Comparison of ENCODE assay signal across 1 cellular context in the genomic region with DNA sequence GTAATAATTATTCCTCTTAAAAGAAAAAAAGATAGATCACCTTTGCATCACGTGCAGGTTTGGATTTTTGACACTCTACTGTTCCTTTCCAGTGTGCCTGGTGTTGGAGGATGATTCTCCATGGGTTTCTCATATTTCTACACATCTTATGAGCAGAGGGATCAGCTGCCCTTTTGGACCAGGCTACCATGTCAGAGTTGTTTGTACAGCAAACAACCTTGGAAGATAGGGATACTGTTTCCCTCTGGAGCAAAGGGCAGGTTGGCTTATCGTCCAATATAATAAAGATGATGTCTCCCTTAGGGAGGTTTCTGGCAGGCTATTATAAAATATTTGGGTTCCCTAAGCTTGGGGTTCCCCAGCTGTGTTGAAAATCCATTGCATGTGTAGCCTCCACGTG.
TF ChIP-seq lines count a peak whose summit lies in the region.

No MANE protein-coding gene starts in this region.

TF ChIP-seq in HepG2, 621 proteins besides CTCF, POLR2A, EP300 and RAD21 (continued from another document and continues in another):
- TF ChIP-seq USF2 (IDR thresholded peaks at IDR 0.05; ENCODE audit: low read depth, low read length), result 0 out of 2 replicates have a peak, but pooled peaks have one; percentile 24
- TF ChIP-seq USF2 (CRISPR knock-in tag; IDR thresholded peaks at IDR 0.05; ENCODE audit: borderline replicate concordance), result peak; percentile 8; the same call in 1 of the 2 replicates
- no peak for TF ChIP-seq ZNF460 (CRISPR knock-in tag; IDR thresholded peaks at IDR 0.05; ENCODE audit: borderline replicate concordance)
- TF ChIP-seq, protein P1, sequence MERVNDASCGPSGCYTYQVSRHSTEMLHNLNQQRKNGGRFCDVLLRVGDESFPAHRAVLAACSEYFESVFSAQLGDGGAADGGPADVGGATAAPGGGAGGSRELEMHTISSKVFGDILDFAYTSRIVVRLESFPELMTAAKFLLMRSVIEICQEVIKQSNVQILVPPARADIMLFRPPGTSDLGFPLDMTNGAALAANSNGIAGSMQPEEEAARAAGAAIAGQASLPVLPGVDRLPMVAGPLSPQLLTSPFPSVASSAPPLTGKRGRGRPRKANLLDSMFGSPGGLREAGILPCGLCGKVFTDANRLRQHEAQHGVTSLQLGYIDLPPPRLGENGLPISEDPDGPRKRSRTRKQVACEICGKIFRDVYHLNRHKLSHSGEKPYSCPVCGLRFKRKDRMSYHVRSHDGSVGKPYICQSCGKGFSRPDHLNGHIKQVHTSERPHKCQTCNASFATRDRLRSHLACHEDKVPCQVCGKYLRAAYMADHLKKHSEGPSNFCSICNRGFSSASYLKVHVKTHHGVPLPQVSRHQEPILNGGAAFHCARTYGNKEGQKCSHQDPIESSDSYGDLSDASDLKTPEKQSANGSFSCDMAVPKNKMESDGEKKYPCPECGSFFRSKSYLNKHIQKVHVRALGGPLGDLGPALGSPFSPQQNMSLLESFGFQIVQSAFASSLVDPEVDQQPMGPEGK (CRISPR knock-in tag; IDR thresholded peaks at IDR 0.05), result no peak
- TF ChIP-seq ESRRA (CRISPR knock-in tag; IDR thresholded peaks at IDR 0.05; ENCODE audit: low read depth), result no peak
- no peak for TF ChIP-seq ZNF451 (CRISPR knock-in tag; IDR thresholded peaks at IDR 0.05)
- TF ChIP-seq KLF11 (CRISPR knock-in tag; IDR thresholded peaks at IDR 0.05), result no peak
- no peak for TF ChIP-seq PRPF4 (IDR thresholded peaks at IDR 0.05; ENCODE audit: low read depth, low read length, poor library complexity, severe bottlenecking)
- TF ChIP-seq ZNF274 (CRISPR knock-in tag; IDR thresholded peaks at IDR 0.05), result no peak
- TF ChIP-seq, protein P2, sequence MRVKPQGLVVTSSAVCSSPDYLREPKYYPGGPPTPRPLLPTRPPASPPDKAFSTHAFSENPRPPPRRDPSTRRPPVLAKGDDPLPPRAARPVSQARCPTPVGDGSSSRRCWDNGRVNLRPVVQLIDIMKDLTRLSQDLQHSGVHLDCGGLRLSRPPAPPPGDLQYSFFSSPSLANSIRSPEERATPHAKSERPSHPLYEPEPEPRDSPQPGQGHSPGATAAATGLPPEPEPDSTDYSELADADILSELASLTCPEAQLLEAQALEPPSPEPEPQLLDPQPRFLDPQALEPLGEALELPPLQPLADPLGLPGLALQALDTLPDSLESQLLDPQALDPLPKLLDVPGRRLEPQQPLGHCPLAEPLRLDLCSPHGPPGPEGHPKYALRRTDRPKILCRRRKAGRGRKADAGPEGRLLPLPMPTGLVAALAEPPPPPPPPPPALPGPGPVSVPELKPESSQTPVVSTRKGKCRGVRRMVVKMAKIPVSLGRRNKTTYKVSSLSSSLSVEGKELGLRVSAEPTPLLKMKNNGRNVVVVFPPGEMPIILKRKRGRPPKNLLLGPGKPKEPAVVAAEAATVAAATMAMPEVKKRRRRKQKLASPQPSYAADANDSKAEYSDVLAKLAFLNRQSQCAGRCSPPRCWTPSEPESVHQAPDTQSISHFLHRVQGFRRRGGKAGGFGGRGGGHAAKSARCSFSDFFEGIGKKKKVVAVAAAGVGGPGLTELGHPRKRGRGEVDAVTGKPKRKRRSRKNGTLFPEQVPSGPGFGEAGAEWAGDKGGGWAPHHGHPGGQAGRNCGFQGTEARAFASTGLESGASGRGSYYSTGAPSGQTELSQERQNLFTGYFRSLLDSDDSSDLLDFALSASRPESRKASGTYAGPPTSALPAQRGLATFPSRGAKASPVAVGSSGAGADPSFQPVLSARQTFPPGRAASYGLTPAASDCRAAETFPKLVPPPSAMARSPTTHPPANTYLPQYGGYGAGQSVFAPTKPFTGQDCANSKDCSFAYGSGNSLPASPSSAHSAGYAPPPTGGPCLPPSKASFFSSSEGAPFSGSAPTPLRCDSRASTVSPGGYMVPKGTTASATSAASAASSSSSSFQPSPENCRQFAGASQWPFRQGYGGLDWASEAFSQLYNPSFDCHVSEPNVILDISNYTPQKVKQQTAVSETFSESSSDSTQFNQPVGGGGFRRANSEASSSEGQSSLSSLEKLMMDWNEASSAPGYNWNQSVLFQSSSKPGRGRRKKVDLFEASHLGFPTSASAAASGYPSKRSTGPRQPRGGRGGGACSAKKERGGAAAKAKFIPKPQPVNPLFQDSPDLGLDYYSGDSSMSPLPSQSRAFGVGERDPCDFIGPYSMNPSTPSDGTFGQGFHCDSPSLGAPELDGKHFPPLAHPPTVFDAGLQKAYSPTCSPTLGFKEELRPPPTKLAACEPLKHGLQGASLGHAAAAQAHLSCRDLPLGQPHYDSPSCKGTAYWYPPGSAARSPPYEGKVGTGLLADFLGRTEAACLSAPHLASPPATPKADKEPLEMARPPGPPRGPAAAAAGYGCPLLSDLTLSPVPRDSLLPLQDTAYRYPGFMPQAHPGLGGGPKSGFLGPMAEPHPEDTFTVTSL (CRISPR knock-in tag; IDR thresholded peaks at IDR 0.05; ENCODE audit: borderline replicate concordance), result peak; percentile 56; the same call in 1 of the 2 replicates
- no peak for TF ChIP-seq AKAP8 (CRISPR knock-in tag; IDR thresholded peaks at IDR 0.05)
- TF ChIP-seq HDAC1 (CRISPR knock-in tag; IDR thresholded peaks at IDR 0.05), result peak; percentile 57
- no peak for TF ChIP-seq PCBP2 (optimal IDR thresholded peaks at IDR 0.05; ENCODE audit: low read depth, low read length, poor library complexity, severe bottlenecking)
- TF ChIP-seq RARA (CRISPR knock-in tag; IDR thresholded peaks at IDR 0.05), result no peak
- TF ChIP-seq XBP1 (CRISPR knock-in tag; IDR thresholded peaks at IDR 0.05), result no peak
- TF ChIP-seq AGO2 (optimal IDR thresholded peaks at IDR 0.05; ENCODE audit: low read depth, low read length), result no peak
- no peak for TF ChIP-seq ZNF383 (CRISPR knock-in tag; IDR thresholded peaks at IDR 0.05; ENCODE audit: borderline replicate concordance)
- TF ChIP-seq HMG20A (CRISPR knock-in tag; IDR thresholded peaks at IDR 0.05; ENCODE audit: borderline replicate concordance), result no peak
- peak; percentile 80 for TF ChIP-seq ARID5B (CRISPR knock-in tag; IDR thresholded peaks at IDR 0.05)
- peak; percentile 69 for TF ChIP-seq FOXA3 (CRISPR knock-in tag; IDR thresholded peaks at IDR 0.05)
- TF ChIP-seq PPARG (CRISPR knock-in tag; conservative IDR thresholded peaks at IDR 0.05), result peak; percentile 93
- no peak for TF ChIP-seq SOX13 (IDR thresholded peaks at IDR 0.05)
- peak in 1 of 2 experiments; percentile 57; a peak in 1 of 4 replicates for TF ChIP-seq SOX13 (CRISPR knock-in tag; conservative IDR thresholded peaks at IDR 0.05 in 1 of 2, IDR thresholded peaks at IDR 0.05 in 1 of 2)
- no peak for TF ChIP-seq STAG1 (CRISPR knock-in tag; IDR thresholded peaks at IDR 0.05)
- TF ChIP-seq NFKB2 (CRISPR knock-in tag; IDR thresholded peaks at IDR 0.05; ENCODE audit: borderline replicate concordance), result no peak
- no peak for TF ChIP-seq BCL6 (CRISPR knock-in tag; IDR thresholded peaks at IDR 0.05)
- TF ChIP-seq CHD2 (IDR thresholded peaks at IDR 0.05; ENCODE audit: low read depth, low read length), result no peak
- no peak for TF ChIP-seq ZKSCAN5 (CRISPR knock-in tag; IDR thresholded peaks at IDR 0.05)
- TF ChIP-seq IKZF1 (IDR thresholded peaks at IDR 0.05), result no peak
- no peak for TF ChIP-seq ETV5 (CRISPR knock-in tag; IDR thresholded peaks at IDR 0.05; ENCODE audit: borderline replicate concordance)
- TF ChIP-seq ZNF614 (CRISPR knock-in tag; IDR thresholded peaks at IDR 0.05; ENCODE audit: borderline replicate concordance), result no peak
- no peak for TF ChIP-seq FOXA1 (IDR thresholded peaks at IDR 0.05)
- TF ChIP-seq FOXA1 (CRISPR knock-in tag; IDR thresholded peaks at IDR 0.05), result peak; percentile 76
- no peak for TF ChIP-seq DMAP1 (CRISPR knock-in tag; IDR thresholded peaks at IDR 0.05)
- TF ChIP-seq, protein P3, sequence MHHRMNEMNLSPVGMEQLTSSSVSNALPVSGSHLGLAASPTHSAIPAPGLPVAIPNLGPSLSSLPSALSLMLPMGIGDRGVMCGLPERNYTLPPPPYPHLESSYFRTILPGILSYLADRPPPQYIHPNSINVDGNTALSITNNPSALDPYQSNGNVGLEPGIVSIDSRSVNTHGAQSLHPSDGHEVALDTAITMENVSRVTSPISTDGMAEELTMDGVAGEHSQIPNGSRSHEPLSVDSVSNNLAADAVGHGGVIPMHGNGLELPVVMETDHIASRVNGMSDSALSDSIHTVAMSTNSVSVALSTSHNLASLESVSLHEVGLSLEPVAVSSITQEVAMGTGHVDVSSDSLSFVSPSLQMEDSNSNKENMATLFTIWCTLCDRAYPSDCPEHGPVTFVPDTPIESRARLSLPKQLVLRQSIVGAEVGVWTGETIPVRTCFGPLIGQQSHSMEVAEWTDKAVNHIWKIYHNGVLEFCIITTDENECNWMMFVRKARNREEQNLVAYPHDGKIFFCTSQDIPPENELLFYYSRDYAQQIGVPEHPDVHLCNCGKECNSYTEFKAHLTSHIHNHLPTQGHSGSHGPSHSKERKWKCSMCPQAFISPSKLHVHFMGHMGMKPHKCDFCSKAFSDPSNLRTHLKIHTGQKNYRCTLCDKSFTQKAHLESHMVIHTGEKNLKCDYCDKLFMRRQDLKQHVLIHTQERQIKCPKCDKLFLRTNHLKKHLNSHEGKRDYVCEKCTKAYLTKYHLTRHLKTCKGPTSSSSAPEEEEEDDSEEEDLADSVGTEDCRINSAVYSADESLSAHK (CRISPR knock-in tag; IDR thresholded peaks at IDR 0.05; ENCODE audit: borderline replicate concordance), result no peak
- no peak for TF ChIP-seq ZNF20 (CRISPR knock-in tag; IDR thresholded peaks at IDR 0.05)
- TF ChIP-seq SIX1 (CRISPR knock-in tag; IDR thresholded peaks at IDR 0.05; ENCODE audit: borderline replicate concordance), result peak; percentile 94
- TF ChIP-seq TBX3 (IDR thresholded peaks at IDR 0.05; ENCODE audit: borderline replicate concordance), result no peak
- TF ChIP-seq SAP130 (CRISPR knock-in tag; IDR thresholded peaks at IDR 0.05; ENCODE audit: low read depth), result no peak
- no peak for TF ChIP-seq TRIM22 (IDR thresholded peaks at IDR 0.05)
- no peak for TF ChIP-seq FOXC1 (CRISPR knock-in tag; IDR thresholded peaks at IDR 0.05; ENCODE audit: borderline replicate concordance)
- TF ChIP-seq, protein P4, sequence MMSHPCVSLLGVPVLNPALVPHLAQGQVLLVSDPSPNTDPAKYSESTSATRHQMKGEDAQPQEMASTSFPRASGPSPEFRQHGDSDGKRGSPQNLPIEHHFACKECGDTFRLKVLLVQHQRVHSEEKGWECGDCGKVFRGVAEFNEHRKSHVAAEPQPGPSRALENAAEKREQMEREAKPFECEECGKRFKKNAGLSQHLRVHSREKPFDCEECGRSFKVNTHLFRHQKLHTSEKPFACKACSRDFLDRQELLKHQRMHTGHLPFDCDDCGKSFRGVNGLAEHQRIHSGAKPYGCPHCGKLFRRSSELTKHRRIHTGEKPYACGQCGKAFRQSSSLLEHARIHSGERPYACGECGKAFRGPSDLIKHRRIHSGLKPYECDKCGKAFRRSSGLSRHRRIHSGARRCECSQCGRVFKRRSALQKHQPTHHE (CRISPR knock-in tag; IDR thresholded peaks at IDR 0.05; ENCODE audit: borderline replicate concordance), result no peak
- no peak for TF ChIP-seq REPIN1 (CRISPR knock-in tag; IDR thresholded peaks at IDR 0.05; ENCODE audit: borderline replicate concordance, low read depth)
- TF ChIP-seq NFRKB (IDR thresholded peaks at IDR 0.05), result no peak
